In the genomic region with DNA sequence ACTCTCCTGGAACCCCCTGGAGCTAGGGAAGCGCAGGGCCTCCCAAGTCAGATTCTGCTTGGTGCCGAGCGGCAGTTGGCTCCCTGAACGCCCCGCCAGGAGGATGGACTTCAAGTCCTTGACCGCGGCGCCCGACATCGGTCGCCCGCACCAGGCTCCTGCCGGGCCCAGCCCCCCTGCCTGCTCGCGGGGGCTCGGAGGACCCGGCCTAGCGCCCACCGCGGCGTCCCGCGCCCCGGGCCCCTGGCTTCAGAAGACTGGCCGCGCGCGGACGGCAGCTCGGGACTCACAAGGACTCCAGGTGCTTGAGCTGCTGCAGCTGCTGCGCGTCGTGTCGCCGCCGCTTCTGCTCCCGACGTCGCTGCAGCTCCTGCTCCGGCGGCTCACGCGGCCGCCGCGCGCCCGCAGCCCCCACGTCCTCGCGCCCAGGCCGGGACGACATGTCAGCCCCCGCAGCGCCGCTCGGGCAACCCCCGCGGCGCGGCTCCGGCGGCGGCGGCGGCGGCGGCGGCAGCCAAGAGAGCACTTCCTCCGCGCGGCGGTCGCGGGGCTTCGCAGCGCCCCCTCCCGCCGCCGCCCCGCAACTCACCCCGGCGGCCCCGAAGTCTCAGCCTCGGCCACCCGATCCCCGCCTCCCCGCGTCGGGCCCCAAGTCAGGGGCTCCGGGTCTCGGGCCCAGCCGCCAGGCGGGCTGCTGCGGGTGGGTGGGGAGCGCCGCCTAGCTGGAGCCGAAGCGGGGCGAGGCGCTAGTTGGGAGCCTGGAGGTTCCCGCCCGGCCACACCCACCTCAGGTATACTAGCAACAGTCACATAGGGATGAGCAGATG, we compare ENCODE assay signal across 8 cellular contexts. TPM values are rescaled to one million over a fixed set of nuclear protein-coding genes. Genes with fewer than 3 reads are reported as not detected.
DNase-seq lines count a peak whose midpoint lies in the region; ATAC-seq and TF ChIP-seq lines count a peak whose summit lies in the region.

A gene with protein sequence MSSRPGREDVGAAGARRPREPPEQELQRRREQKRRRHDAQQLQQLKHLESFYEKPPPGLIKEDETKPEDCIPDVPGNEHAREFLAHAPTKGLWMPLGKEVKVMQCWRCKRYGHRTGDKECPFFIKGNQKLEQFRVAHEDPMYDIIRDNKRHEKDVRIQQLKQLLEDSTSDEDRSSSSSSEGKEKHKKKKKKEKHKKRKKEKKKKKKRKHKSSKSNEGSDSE (minus strand): TSS at position 474 of the 827 bp plus-strand sequence. CDS start 32 bp downstream, at position 442.

- peak; percentile 84 for TF ChIP-seq POLR2A in Raji (IDR thresholded peaks at IDR 0.05; ENCODE audit: insufficient read depth, low read depth, low read length)

- H3K9me3 Mint-ChIP-seq in activated T-helper 2 cell treated with anti-CD3 and anti-CD28 coated beads, Interferon-gamma antibody, Interleukin-2, Interleukin-4, amounts not matched to agents 10 μg/mL and 5 μg/mL and 100 μg/mL, durations not matched to agents 14 hours and 24 hours and 36 hours = no peaks in the 10 kb centered on the region

- intact Hi-C loops in activated T-helper 2 cell treated with anti-CD3 and anti-CD28 coated beads, Interferon-gamma antibody, Interleukin-2, Interleukin-4, amounts not matched to agents 10 μg/mL and 5 μg/mL and 100 μg/mL, durations not matched to agents 14 hours and 24 hours and 36 hours (cut with micrococcal nuclease) = loop anchor here (1.0 to 10.0 kb wide), 9 partner anchors 20 to 617 kb away; a partner anchor contains a TSS

- no peaks in the 10 kb centered on the region for H3K36me3 ChIP-seq in neutrophil

- peak within 1 kb of the TSS; percentile 65 for H3K27ac Mint-ChIP-seq in activated T-helper 2 cell treated with anti-CD3 and anti-CD28 coated beads, Interferon-gamma antibody, Interleukin-2, Interleukin-4, amounts not matched to agents 10 μg/mL and 5 μg/mL and 100 μg/mL, durations not matched to agents 14 hours and 24 hours and 36 hours

- DNase-seq in Daoy (ENCODE audit: low read depth) (peak; percentile 91), KG1 (lab: John Stamatoyannopoulos, UW) (peak; percentile 58), foreskin melanocyte (peak; percentile 33)
- DNase-seq in activated T-helper 2 cell treated with anti-CD3 and anti-CD28 coated beads, Interferon-gamma antibody, Interleukin-2, Interleukin-4, amounts not matched to agents 10 μg/mL and 5 μg/mL and 100 μg/mL, durations not matched to agents 14 hours and 24 hours and 36 hours (ENCODE audit: low spot score) = peak; percentile 73

- H3K9me3 ChIP-seq in neutrophil = no peaks in the 10 kb centered on the region

- H3K4me3 ChIP-seq in neutrophil (ENCODE audit: low read depth in 1 of 2, low read length in 1 of 2) = peak within 1 kb of the TSS; percentile 73 to 76

- peak within 1 kb of the TSS; percentile 58 for H3K27ac ChIP-seq in neutrophil

- H3K4me1 ChIP-seq in neutrophil (ENCODE audit: control insufficient read depth in 1 of 2, insufficient read depth in 1 of 2, low read depth in 1 of 2, low read length in 1 of 2) = peaks cover 22 to 26% of the 10 kb centered on the region in 2 experiments

- TF ChIP-seq CTCF in neutrophil (IDR thresholded peaks at IDR 0.05) (peak; percentile 81), subcutaneous adipose tissue (IDR thresholded peaks at IDR 0.05; ENCODE audit: low read depth) (no peak)

- peak within 1 kb of the TSS; percentile 90 for H3K4me3 Mint-ChIP-seq in activated T-helper 2 cell treated with anti-CD3 and anti-CD28 coated beads, Interferon-gamma antibody, Interleukin-2, Interleukin-4, amounts not matched to agents 10 μg/mL and 5 μg/mL and 100 μg/mL, durations not matched to agents 14 hours and 24 hours and 36 hours (ENCODE audit: low read depth)

- H3K27me3 ChIP-seq in neutrophil = peaks cover 43% of the 10 kb centered on the region

- H3K36me3 Mint-ChIP-seq in activated T-helper 2 cell treated with anti-CD3 and anti-CD28 coated beads, Interferon-gamma antibody, Interleukin-2, Interleukin-4, amounts not matched to agents 10 μg/mL and 5 μg/mL and 100 μg/mL, durations not matched to agents 14 hours and 24 hours and 36 hours (ENCODE audit: low read depth) = no peaks in the 10 kb centered on the region

- H3K27me3 Mint-ChIP-seq in activated T-helper 2 cell treated with anti-CD3 and anti-CD28 coated beads, Interferon-gamma antibody, Interleukin-2, Interleukin-4, amounts not matched to agents 10 μg/mL and 5 μg/mL and 100 μg/mL, durations not matched to agents 14 hours and 24 hours and 36 hours (ENCODE audit: low read depth) = peaks cover 22% of the 10 kb centered on the region

- peaks cover 23% of the 10 kb centered on the region for H3K4me1 Mint-ChIP-seq in activated T-helper 2 cell treated with anti-CD3 and anti-CD28 coated beads, Interferon-gamma antibody, Interleukin-2, Interleukin-4, amounts not matched to agents 10 μg/mL and 5 μg/mL and 100 μg/mL, durations not matched to agents 14 hours and 24 hours and 36 hours (ENCODE audit: low read depth)

- ATAC-seq in GM21717 (IDR thresholded peaks at IDR 0.05; ENCODE audit: unreplicated experiment) = peak; percentile 84

RNA-seq across cellular contexts. Expression of the gene that starts here (rescaled TPM):
- 28.6 and 29.9 TPM in 2 replicates for total RNA-seq in Daoy (2014; rRNA removed; shearing (Covaris generic))
- total RNA-seq in activated T-helper 2 cell treated with anti-CD3 and anti-CD28 coated beads, Interferon-gamma antibody, Interleukin-2, Interleukin-4, amounts not matched to agents 10 μg/mL and 5 μg/mL and 100 μg/mL, durations not matched to agents 14 hours and 24 hours and 36 hours = 15.4 and 18.6 TPM in 2 replicates
- 10 to 100 TPM in 3 of 4 donors, 1 to 10 TPM in 1; 8.7 to 20.2 (median 12.8) TPM for total RNA-seq in subcutaneous adipose tissue

Comparison
In these comparisons a context has a peak if more than half of its experiments do, and no peak if none do; other contexts are left out.
1. Peak in every context shown above with its lines: DNase-seq, ATAC-seq, H3K4me3 ChIP-seq and H3K27ac ChIP-seq.
2. DNase-seq: peak in every context shown above with its lines; median percentile 91 in Daoy; 73 in activated T-helper 2 cell treated with anti-CD3 and anti-CD28 coated beads, Interferon-gamma antibody, Interleukin-2, Interleukin-4, amounts not matched to agents 10 μg/mL and 5 μg/mL and 100 μg/mL, durations not matched to agents 14 hours and 24 hours and 36 hours; 58 in KG1; 33 in foreskin melanocyte.